In genomic region chr10:128237710-128238109, GRCh38 we compare ENCODE assay signal across 39 cellular contexts.
"Had no signal": no experiment of that assay in that cellular context is flagged by ENCODE, and none has a peak within 500 bp of the region (broad histone marks: within the 10 kb centered on the region; RNA-seq: fewer than 3 reads in every experiment).

No MANE protein-coding gene starts in this region.

- H3K4me3 Mint-ChIP-seq: activated naive CD4-positive, alpha-beta T cell treated with anti-CD3 and anti-CD28 coated beads for 36 hours; activated naive CD4-positive, alpha-beta T cell treated with anti-CD3 and anti-CD28 coated beads, Interleukin-2, amount 10 ng/mL, durations not matched to agents 7 days and 5 days; activated naive CD4-positive, alpha-beta T cell treated with anti-CD3 and anti-CD28 coated beads, Interleukin-2, amount 50 U/mL, for 24 hours; activated naive CD8-positive, alpha-beta T cell; activated naive CD8-positive, alpha-beta T cell treated with anti-CD3 and anti-CD28 coated beads for 36 hours; activated naive CD8-positive, alpha-beta T cell treated with anti-CD3 and anti-CD28 coated beads, Interleukin-2, amount 10 ng/mL, durations not matched to agents 7 days and 5 days; activated naive CD8-positive, alpha-beta T cell treated with anti-CD3 and anti-CD28 coated beads, Interleukin-2, amount 50 U/mL, for 24 hours; activated T-cell treated with anti-CD3 and anti-CD28 coated beads, Interleukin-2, amount 50 U/mL, for 24 hours; activated T-cell treated with anti-CD3 and anti-CD28 coated beads, Interleukin-2, amount 50 U/mL, for 4 hours; activated T-cell treated with anti-CD3 and anti-CD28 coated beads, Interleukin-2, amount 50 U/mL, for 72 hours; activated T-helper 1 cell treated with anti-CD3 and anti-CD28 coated beads, Interleukin-12 subunit alpha, Interleukin-12 subunit beta, Interleukin-2, Interleukin-4 antibody, amounts not matched to agents 30 ng/mL and 10 ng/mL and 1 ng/mL, durations not matched to agents 14 hours and 24 hours and 36 hours; activated T-helper 17 cell treated with anti-CD3 and anti-CD28 coated beads, Interleukin-2, amount 50 U/mL, for 72 hours; brain; central memory CD8-positive, alpha-beta T cell had no signal

- H3K36me3 ChIP-seq: adrenal gland, ascending aorta, brain microvascular endothelial cell, breast epithelium, cardiac muscle cell had no signal

- H3K27me3 Mint-ChIP-seq: activated naive CD4-positive, alpha-beta T cell treated with anti-CD3 and anti-CD28 coated beads, Interleukin-2, amount 10 ng/mL, durations not matched to agents 7 days and 5 days; activated naive CD8-positive, alpha-beta T cell treated with anti-CD3 and anti-CD28 coated beads for 36 hours; activated T-cell treated with anti-CD3 and anti-CD28 coated beads, Interleukin-2, amount 50 U/mL, for 24 hours had no signal

- H3K27ac ChIP-seq: adrenal gland, ascending aorta, body of pancreas, brain microvascular endothelial cell, breast epithelium, cardiac muscle cell had no signal

- DNase-seq: activated effector memory CD4-positive, alpha-beta T cell treated with anti-CD3 and anti-CD28 coated beads, Interleukin-2, amount 50 U/mL, for 16 hours; activated effector memory CD4-positive, alpha-beta T cell treated with Interleukin-2 at 50 U/mL for 16 hours; activated gamma-delta T cell; activated gamma-delta T cell treated with Interleukin-2 at 50 U/mL for 16 hours; activated naive CD4-positive, alpha-beta T cell; activated naive CD4-positive, alpha-beta T cell treated with anti-CD3 and anti-CD28 coated beads for 36 hours; activated naive CD4-positive, alpha-beta T cell treated with anti-CD3 and anti-CD28 coated beads, Interleukin-2, amount 10 ng/mL, durations not matched to agents 7 days and 5 days; activated naive CD4-positive, alpha-beta T cell treated with anti-CD3 and anti-CD28 coated beads, Interleukin-2, amount 50 U/mL, for 16 hours; activated naive CD4-positive, alpha-beta T cell treated with Interleukin-2 at 50 U/mL for 16 hours; activated naive CD8-positive, alpha-beta T cell treated with anti-CD3 and anti-CD28 coated beads for 36 hours; activated naive CD8-positive, alpha-beta T cell treated with anti-CD3 and anti-CD28 coated beads, Interleukin-2, amount 10 ng/mL, durations not matched to agents 7 days and 5 days; activated naive CD8-positive, alpha-beta T cell treated with anti-CD3 and anti-CD28 coated beads, Interleukin-2, amount 50 U/mL, for 24 hours; activated T-cell treated with anti-CD3 and anti-CD28 coated beads for 4 hours; activated T-cell treated with anti-CD3 and anti-CD28 coated beads, Interleukin-2, amount 50 U/mL, for 1 hour; activated T-cell treated with anti-CD3 and anti-CD28 coated beads, Interleukin-2, amount 50 U/mL, for 24 hours; activated T-cell treated with anti-CD3 and anti-CD28 coated beads, Interleukin-2, amount 50 U/mL, for 4 hours; activated T-cell treated with anti-CD3 and anti-CD28 coated beads, Interleukin-2, amount 50 U/mL, for 48 hours; activated T-cell treated with anti-CD3 and anti-CD28 coated beads, Interleukin-2, amount 50 U/mL, for 72 hours; adrenal gland; amniotic stem cell; amygdala; anterior cingulate cortex; aorta; body of pancreas; brain microvascular endothelial cell; caudate nucleus; central memory CD4-positive, alpha-beta T cell; cerebellar nuclear complex had no signal

- H3K27ac Mint-ChIP-seq: activated naive CD4-positive, alpha-beta T cell treated with anti-CD3 and anti-CD28 coated beads for 36 hours; activated naive CD4-positive, alpha-beta T cell treated with anti-CD3 and anti-CD28 coated beads, Interleukin-2, amount 10 ng/mL, durations not matched to agents 7 days and 5 days; activated naive CD4-positive, alpha-beta T cell treated with anti-CD3 and anti-CD28 coated beads, Interleukin-2, amount 50 U/mL, for 24 hours; activated naive CD4-positive, alpha-beta T cell treated with anti-CD3 and anti-CD28 coated beads, Interleukin-2, amount 50 U/mL, for 72 hours; activated naive CD8-positive, alpha-beta T cell; activated naive CD8-positive, alpha-beta T cell treated with anti-CD3 and anti-CD28 coated beads for 36 hours; activated naive CD8-positive, alpha-beta T cell treated with anti-CD3 and anti-CD28 coated beads, Interleukin-2, amount 10 ng/mL, durations not matched to agents 7 days and 5 days; activated naive CD8-positive, alpha-beta T cell treated with anti-CD3 and anti-CD28 coated beads, Interleukin-2, amount 50 U/mL, for 24 hours; activated T-cell treated with anti-CD3 and anti-CD28 coated beads, Interleukin-2, amount 50 U/mL, for 24 hours; activated T-cell treated with anti-CD3 and anti-CD28 coated beads, Interleukin-2, amount 50 U/mL, for 72 hours; activated T-helper 1 cell treated with anti-CD3 and anti-CD28 coated beads, Interleukin-12 subunit alpha, Interleukin-12 subunit beta, Interleukin-2, Interleukin-4 antibody, amounts not matched to agents 30 ng/mL and 10 ng/mL and 1 ng/mL, durations not matched to agents 14 hours and 24 hours and 36 hours; activated T-helper 17 cell treated with anti-CD3 and anti-CD28 coated beads, Interleukin-2, amount 50 U/mL, for 72 hours; activated T-helper 2 cell treated with anti-CD3 and anti-CD28 coated beads, Interferon-gamma antibody, Interleukin-2, Interleukin-4, amounts not matched to agents 10 μg/mL and 5 μg/mL and 100 μg/mL, durations not matched to agents 14 hours and 24 hours and 36 hours; brain had no signal

- H3K4me3 ChIP-seq: adrenal gland, ascending aorta, body of pancreas, breast epithelium, cardiac muscle cell had no signal

- H3K4me1 ChIP-seq: adrenal gland, ascending aorta, body of pancreas, breast epithelium had no signal

- H3K4me1 Mint-ChIP-seq: activated naive CD4-positive, alpha-beta T cell treated with anti-CD3 and anti-CD28 coated beads, Interleukin-2, amount 10 ng/mL, durations not matched to agents 7 days and 5 days; activated naive CD4-positive, alpha-beta T cell treated with anti-CD3 and anti-CD28 coated beads, Interleukin-2, amount 50 U/mL, for 24 hours; activated naive CD8-positive, alpha-beta T cell treated with anti-CD3 and anti-CD28 coated beads for 36 hours; activated naive CD8-positive, alpha-beta T cell treated with anti-CD3 and anti-CD28 coated beads, Interleukin-2, amount 10 ng/mL, durations not matched to agents 7 days and 5 days; activated naive CD8-positive, alpha-beta T cell treated with anti-CD3 and anti-CD28 coated beads, Interleukin-2, amount 50 U/mL, for 24 hours; activated T-helper 17 cell treated with anti-CD3 and anti-CD28 coated beads, Interleukin-2, amount 50 U/mL, for 72 hours; central memory CD8-positive, alpha-beta T cell had no signal

- H3K9me3 ChIP-seq: ascending aorta had no signal

- H3K36me3 Mint-ChIP-seq: brain had no signal

- H3K27me3 ChIP-seq: adrenal gland, ascending aorta, body of pancreas, brain microvascular endothelial cell, cardiac muscle cell had no signal
